Comparison of ENCODE assay signal across 10 cellular contexts in the genomic region with DNA sequence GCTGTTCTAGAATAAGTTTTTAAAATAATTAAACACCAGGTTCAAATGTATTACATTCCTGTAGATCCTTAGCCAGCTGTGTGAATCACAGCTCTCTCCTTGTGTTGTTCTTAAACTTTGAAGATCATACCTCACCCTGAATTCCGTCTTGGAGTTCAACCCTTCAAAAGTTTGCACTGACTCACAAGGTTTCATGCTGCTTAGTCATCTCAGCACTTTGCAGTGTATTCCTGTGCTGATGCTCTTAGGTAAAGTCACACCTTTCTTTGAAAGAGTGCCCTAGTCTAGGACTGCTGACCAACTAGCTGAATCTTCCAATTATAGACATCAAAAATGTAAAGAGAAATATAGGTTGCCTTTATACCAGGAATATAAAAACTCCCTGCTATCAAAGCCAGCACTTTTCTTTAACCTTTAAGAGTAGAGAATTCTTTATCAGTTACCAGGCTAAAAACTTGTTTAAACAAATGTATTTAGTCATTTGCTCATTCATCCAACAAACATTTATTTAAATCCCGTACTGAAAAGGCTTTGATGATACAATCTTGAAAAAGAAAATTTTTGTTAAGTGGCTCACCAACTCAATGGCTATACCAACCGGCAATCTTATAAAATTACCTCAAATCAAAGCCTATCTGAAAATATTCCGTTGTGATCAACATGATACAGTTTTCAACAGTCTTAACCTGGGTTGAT.
DNase-seq lines count a peak whose midpoint lies in the region; ATAC-seq, FAIRE-seq and TF ChIP-seq lines count a peak whose summit lies in the region.
"Had no signal": no experiment of that assay in that cellular context is flagged by ENCODE, and none has a peak within 500 bp of the region (broad histone marks: within the 10 kb centered on the region; RNA-seq: fewer than 3 reads in every experiment).

No MANE protein-coding gene starts in this region.

- no peaks in the 10 kb centered on the region for H3K4me1 Mint-ChIP-seq in stimulated activated effector memory CD8-positive, alpha-beta T cell treated with anti-CD3 and anti-CD28 coated beads, Interleukin-12 subunit alpha, Interleukin-12 subunit beta, amount 100 ng/mL, for 72 hours

- FAIRE-seq in GM18507 (lab: Jason Lieb, UNC): peak; percentile 26

- in situ Hi-C loops in GM13977 (cut with MboI; ENCODE audit: low pct_unique_long_range_greater_than_20kb, low sequenced_read_pairs, unreplicated experiment): no loop called here

- TF ChIP-seq CTCF in GM13977 (IDR thresholded peaks at IDR 0.05; ENCODE audit: extremely low read depth, insufficient read depth, missing control alignments): no peak

- peak; percentile 63 for ATAC-seq in stimulated activated effector memory CD8-positive, alpha-beta T cell treated with anti-CD3 and anti-CD28 coated beads, Interleukin-12 subunit alpha, Interleukin-12 subunit beta, amount 100 ng/mL, for 72 hours
- no peak for ATAC-seq in GM18505 (IDR thresholded peaks at IDR 0.05; ENCODE audit: unreplicated experiment)

- TF ChIP-seq POLR2A in GM18505 (IDR thresholded peaks at IDR 0.05; ENCODE audit: borderline replicate concordance, extremely low read depth, insufficient read depth, insufficient read length): no peak

- no peak overlapping the region for H3K4me3 Mint-ChIP-seq in stimulated activated effector memory CD8-positive, alpha-beta T cell treated with anti-CD3 and anti-CD28 coated beads, Interleukin-12 subunit alpha, Interleukin-12 subunit beta, amount 100 ng/mL, for 72 hours
- H3K4me3 Mint-ChIP-seq: dendritic cell treated with granulocyte-macrophage colony-stimulating factor and Interleukin-4, amounts not matched to agents 40 ng/mL and 50 ng/mL, for 4 days; immature natural killer cell had no signal

- H3K36me3 Mint-ChIP-seq in stimulated activated effector memory CD8-positive, alpha-beta T cell treated with anti-CD3 and anti-CD28 coated beads, Interleukin-12 subunit alpha, Interleukin-12 subunit beta, amount 100 ng/mL, for 72 hours: peaks cover 17% of the 10 kb centered on the region

- H3K27ac Mint-ChIP-seq in stimulated activated effector memory CD8-positive, alpha-beta T cell treated with anti-CD3 and anti-CD28 coated beads, Interleukin-12 subunit alpha, Interleukin-12 subunit beta, amount 100 ng/mL, for 72 hours: no peak overlapping the region
- H3K27ac Mint-ChIP-seq: dendritic cell treated with granulocyte-macrophage colony-stimulating factor and Interleukin-4, amounts not matched to agents 40 ng/mL and 50 ng/mL, for 4 days had no signal

- H3K9me3 Mint-ChIP-seq in stimulated activated effector memory CD8-positive, alpha-beta T cell treated with anti-CD3 and anti-CD28 coated beads, Interleukin-12 subunit alpha, Interleukin-12 subunit beta, amount 100 ng/mL, for 72 hours: peaks cover 4% of the 10 kb centered on the region
- H3K9me3 Mint-ChIP-seq: immature natural killer cell had no signal

- DNase-seq in GM18507 (ENCODE audit: extremely low spot score, insufficient read length, low read depth): no peak
- peak; percentile 57 for DNase-seq in RKO (ENCODE audit: low spot score)
- DNase-seq in fibroblast of peridontal ligament (ENCODE audit: extremely low read depth): peak; percentile 71
- no peak for DNase-seq in stimulated activated effector memory CD8-positive, alpha-beta T cell treated with anti-CD3 and anti-CD28 coated beads, Interleukin-12 subunit alpha, Interleukin-12 subunit beta, amount 100 ng/mL, for 72 hours (ENCODE audit: low spot score in 2 of 2)
- no peak for DNase-seq in stimulated activated naive CD4-positive, alpha-beta T cell (lab: John Stamatoyannopoulos, UW)
- no peak for DNase-seq in GM13977 (ENCODE audit: low spot score)
- DNase-seq: activated T-cell treated with anti-CD3 and anti-CD28 coated beads, Interleukin-2, amount 50 U/mL, for 1 hour; immature natural killer cell had no signal

Comparison
In these comparisons a context has a peak if more than half of its experiments do, and no peak if none do; other contexts are left out.
1. DNase-seq: peak in RKO (single experiment) and fibroblast of peridontal ligament (single experiment); none in GM18507 (single experiment), stimulated activated effector memory CD8-positive, alpha-beta T cell treated with anti-CD3 and anti-CD28 coated beads, Interleukin-12 subunit alpha, Interleukin-12 subunit beta, amount 100 ng/mL, for 72 hours (0 of 2), stimulated activated naive CD4-positive, alpha-beta T cell (0 of 6) and GM13977 (single experiment).